1 cellular context compared by ENCODE assay signal in genomic region chr5:79785983-79786382, GRCh38.
A peak's percentile ranks its signal among the peaks of the same experiment; 100 is the strongest.
TF ChIP-seq lines count a peak whose summit lies in the region.

No MANE protein-coding gene starts in this region.

TF ChIP-seq in K562, 482 proteins besides CTCF, POLR2A, EP300 and RAD21 (continued from another document):
- TF ChIP-seq MGA (IDR thresholded peaks at IDR 0.05) (peak; percentile 34; the same call in 1 of the 2 replicates), RB1 (IDR thresholded peaks at IDR 0.05; ENCODE audit: low read depth) (no peak), SOX6 (IDR thresholded peaks at IDR 0.05) (no peak), IRF1 (CRISPR knock-in tag; IDR thresholded peaks at IDR 0.05; ENCODE audit: borderline replicate concordance) (no peak), JUN (IDR thresholded peaks at IDR 0.05; ENCODE audit: borderline replicate concordance, low read depth, low read length) (no peak), JUN (CRISPR knock-in tag; IDR thresholded peaks at IDR 0.05; ENCODE audit: borderline replicate concordance) (no peak), RCOR1 (IDR thresholded peaks at IDR 0.05; ENCODE audit: borderline replicate concordance in 1 of 2, low read depth in 2 of 2, low read length in 2 of 2) (0 out of 4 replicates have a peak, but pooled peaks of 1 of the 2 experiments have one; percentile 7)
